Comparison of ENCODE assay signal across 1 cellular context in the genomic region with DNA sequence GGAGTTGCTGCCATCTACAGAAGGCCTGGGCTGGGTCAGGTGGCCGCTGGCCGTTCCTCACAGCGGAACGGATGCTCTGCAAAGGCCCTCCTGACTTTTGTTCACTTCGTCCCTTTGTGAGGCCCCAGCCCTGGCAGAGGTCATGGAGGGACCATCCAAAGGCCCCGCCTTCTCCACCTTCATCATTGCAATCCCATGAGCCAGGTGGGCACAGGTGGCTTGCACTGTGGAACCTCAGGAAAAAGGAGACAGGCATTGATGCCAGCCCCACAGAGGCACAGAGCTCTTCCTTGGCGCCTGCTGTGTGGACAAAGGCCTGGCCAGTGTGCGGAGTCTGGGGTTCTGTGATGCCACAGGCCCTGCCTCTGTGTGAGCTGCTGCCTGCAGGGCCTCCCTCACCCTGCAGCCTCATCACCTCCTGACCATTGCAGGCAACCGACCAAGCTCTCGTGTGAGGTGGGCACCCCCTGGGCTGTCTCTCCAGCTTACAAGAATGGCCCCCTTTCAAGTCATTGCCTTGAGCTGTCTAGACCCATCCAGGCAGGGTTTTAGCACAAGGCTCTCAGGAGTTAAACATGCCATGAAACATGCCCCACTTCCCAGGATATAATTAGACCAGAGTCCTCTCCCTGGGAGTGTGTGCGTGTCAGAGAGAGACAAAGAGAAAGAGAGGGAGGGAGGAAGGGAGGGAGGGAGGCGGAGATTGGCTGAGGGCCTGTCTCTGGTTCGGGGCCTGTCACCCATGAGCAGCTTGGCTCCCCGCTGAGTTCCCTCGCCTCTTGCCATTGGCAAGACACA.
TF ChIP-seq lines count a peak whose summit lies in the region.

No MANE protein-coding gene starts in this region.

TF ChIP-seq in H1, 55 proteins besides CTCF, POLR2A, EP300 and RAD21 (continued from another document):
- no peak for TF ChIP-seq SP4 (IDR thresholded peaks at IDR 0.05; ENCODE audit: low read length)
- TF ChIP-seq, protein P1, sequence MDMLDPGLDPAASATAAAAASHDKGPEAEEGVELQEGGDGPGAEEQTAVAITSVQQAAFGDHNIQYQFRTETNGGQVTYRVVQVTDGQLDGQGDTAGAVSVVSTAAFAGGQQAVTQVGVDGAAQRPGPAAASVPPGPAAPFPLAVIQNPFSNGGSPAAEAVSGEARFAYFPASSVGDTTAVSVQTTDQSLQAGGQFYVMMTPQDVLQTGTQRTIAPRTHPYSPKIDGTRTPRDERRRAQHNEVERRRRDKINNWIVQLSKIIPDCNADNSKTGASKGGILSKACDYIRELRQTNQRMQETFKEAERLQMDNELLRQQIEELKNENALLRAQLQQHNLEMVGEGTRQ (IDR thresholded peaks at IDR 0.05; ENCODE audit: low read length): no peak
- no peak for TF ChIP-seq HDAC6 (IDR thresholded peaks at IDR 0.05; ENCODE audit: low read depth, low read length)
- no peak for TF ChIP-seq RBBP5 (IDR thresholded peaks at IDR 0.05; ENCODE audit: borderline replicate concordance, low read depth, low read length)
- no peak for TF ChIP-seq JUND (IDR thresholded peaks at IDR 0.05; ENCODE audit: low read length)
- TF ChIP-seq, protein P2, sequence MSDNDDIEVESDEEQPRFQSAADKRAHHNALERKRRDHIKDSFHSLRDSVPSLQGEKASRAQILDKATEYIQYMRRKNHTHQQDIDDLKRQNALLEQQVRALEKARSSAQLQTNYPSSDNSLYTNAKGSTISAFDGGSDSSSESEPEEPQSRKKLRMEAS (IDR thresholded peaks at IDR 0.05): no peak
